In genomic region chr16:19148189-19148588, GRCh38 we compare ENCODE assay signal across 11 cellular contexts. TPM values are rescaled to one million over a fixed set of nuclear protein-coding genes. Genes with fewer than 3 reads are reported as not detected.
"Had no signal": no experiment of that assay in that cellular context is flagged by ENCODE, and none has a peak within 500 bp of the region (broad histone marks: within the 10 kb centered on the region; RNA-seq: fewer than 3 reads in every experiment).

No MANE protein-coding gene starts in this region.

- H3K4me1 ChIP-seq: HAP-1 had no signal

- H3K9me3 ChIP-seq: HAP-1 had no signal

- H3K36me3 ChIP-seq: HAP-1 had no signal

- H3K4me3 ChIP-seq: GM23248, GM23338, HAP-1 had no signal

- H3K4me2 ChIP-seq: GM23338 had no signal

- H2AFZ ChIP-seq: GM23248, GM23338 had no signal

- H3K27ac ChIP-seq: GM23248 had no signal

- H3K9ac ChIP-seq: GM23248 had no signal

- FAIRE-seq: H1, H54 had no signal

- DNase-seq: GM23248, GOT3, H7, H9, HCEC 1CT, HFFc6 had no signal

- ATAC-seq: GM23338, HCT116 had no signal

RNA-seq across cellular contexts. Expression of gene SYT17, which starts 19.9 kb away (rescaled TPM):
- total RNA-seq: GM23248, HFFc6 had no signal
- polyA plus RNA-seq: GM23248 had no signal
